In the genomic region with DNA sequence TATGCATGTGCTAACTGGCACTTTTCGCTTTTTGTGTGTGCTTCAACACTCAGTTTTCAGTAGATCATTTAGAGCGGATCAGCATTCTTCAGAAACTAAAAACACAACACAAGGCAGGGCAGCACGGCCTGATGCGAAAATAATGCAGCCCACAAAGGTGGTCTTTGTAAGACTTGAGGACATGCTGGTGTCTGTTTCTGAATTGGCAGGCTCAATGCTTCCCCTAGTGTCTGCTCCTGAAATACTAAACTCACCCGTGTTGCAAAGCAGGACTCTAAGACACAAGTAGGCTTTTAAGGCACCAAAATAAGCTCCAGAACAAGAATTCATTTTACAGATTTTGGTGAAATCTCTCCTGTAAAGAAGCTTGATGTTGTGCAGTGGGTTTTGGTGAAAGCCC, we compare ENCODE assay signal across 9 cellular contexts.
A peak's percentile ranks its signal among the peaks of the same experiment; 100 is the strongest.
DNase-seq lines count a peak whose midpoint lies in the region; ATAC-seq and TF ChIP-seq lines count a peak whose summit lies in the region.
"Had no signal": no experiment of that assay in that cellular context is flagged by ENCODE, and none has a peak within 500 bp of the region (broad histone marks: within the 10 kb centered on the region; RNA-seq: fewer than 3 reads in every experiment).

No MANE protein-coding gene starts in this region.

- H3K4me3 Mint-ChIP-seq in neural crest cell: no peak overlapping the region
- H3K4me3 Mint-ChIP-seq in CD8-positive, alpha-beta memory T cell: no peak overlapping the region
- H3K4me3 Mint-ChIP-seq in T-helper 17 cell: no peak overlapping the region

- POLR2A ChIA-PET in GM10248 (lab: Yijun Ruan, JAX): no interaction called here
- POLR2A ChIA-PET in CD8-positive, alpha-beta memory T cell (lab: Charles Lee): no interaction called here

- ATAC-seq in T-helper 17 cell (no peak), GM19467 (IDR thresholded peaks at IDR 0.05; ENCODE audit: unreplicated experiment) (no peak)

- TF ChIP-seq CTCF in GM10248 (IDR thresholded peaks at IDR 0.05; ENCODE audit: control extremely low read depth, extremely low read depth, low read depth, missing control alignments) (peak; percentile 12), choroid plexus epithelial cell (conservative IDR thresholded peaks at IDR 0.05; ENCODE audit: low read depth, low read length) (peak; percentile 79), neural crest cell (conservative IDR thresholded peaks at IDR 0.05) (peak; percentile 67)

- no peaks in the 10 kb centered on the region for H3K27me3 ChIP-seq in CD8-positive, alpha-beta memory T cell (ENCODE audit: insufficient read depth, low read length, poor library complexity, severe bottlenecking)

- no peaks in the 10 kb centered on the region for H3K36me3 ChIP-seq in CD8-positive, alpha-beta memory T cell (ENCODE audit: insufficient read depth, low read length)

- H3K4me1 Mint-ChIP-seq in neural crest cell: peaks cover 8% of the 10 kb centered on the region
- no peaks in the 10 kb centered on the region for H3K4me1 Mint-ChIP-seq in CD8-positive, alpha-beta memory T cell
- H3K4me1 Mint-ChIP-seq in T-helper 17 cell: no peaks in the 10 kb centered on the region

- CTCF ChIA-PET in GM10248 (lab: Yijun Ruan, JAX): interaction anchor here (1.4 to 1.7 kb wide), 3 partner anchors 13 to 30 kb away, joined by 3 to 4 read pairs (median 4); no protein-coding TSS in a partner anchor
- CTCF ChIA-PET in CD8-positive, alpha-beta memory T cell (lab: Charles Lee): no interaction called here

- no peak overlapping the region for H3K27ac ChIP-seq in CD8-positive, alpha-beta memory T cell (ENCODE audit: low read depth, low read length)

- H3K36me3 Mint-ChIP-seq in neural crest cell (ENCODE audit: low read depth) (no peaks in the 10 kb centered on the region), T-helper 17 cell (ENCODE audit: low read depth) (no peaks in the 10 kb centered on the region)
- H3K36me3 Mint-ChIP-seq in CD8-positive, alpha-beta memory T cell: no peaks in the 10 kb centered on the region

- H3K4me3 ChIP-seq in choroid plexus epithelial cell (ENCODE audit: low read depth, low read length): no peak overlapping the region
- H3K4me3 ChIP-seq in CD8-positive, alpha-beta memory T cell (ENCODE audit: low read length): no peak overlapping the region

- H3K27me3 Mint-ChIP-seq in neural crest cell (ENCODE audit: low read depth): no peaks in the 10 kb centered on the region
- no peaks in the 10 kb centered on the region for H3K27me3 Mint-ChIP-seq in CD8-positive, alpha-beta memory T cell
- H3K27me3 Mint-ChIP-seq in T-helper 17 cell: no peaks in the 10 kb centered on the region

- no peaks in the 10 kb centered on the region for H3K9me3 ChIP-seq in CD8-positive, alpha-beta memory T cell (ENCODE audit: low read length)
- no peaks in the 10 kb centered on the region for H3K9me3 ChIP-seq in T-helper 17 cell (ENCODE audit: control insufficient read depth, low read length, poor library complexity, severe bottlenecking)

- no peak overlapping the region for H3K27ac Mint-ChIP-seq in neural crest cell (ENCODE audit: unreplicated experiment)
- H3K27ac Mint-ChIP-seq in CD8-positive, alpha-beta memory T cell: no peak overlapping the region
- H3K27ac Mint-ChIP-seq in T-helper 17 cell: no peak overlapping the region

- H3K9me3 Mint-ChIP-seq in neural crest cell: no peaks in the 10 kb centered on the region
- peaks cover 0 to 23% (median 3%) of the 10 kb centered on the region in 5 donors for H3K9me3 Mint-ChIP-seq in CD8-positive, alpha-beta memory T cell

- DNase-seq in GM10248 (ENCODE audit: extremely low spot score) (no peak), Kasumi-1 (lab: John Stamatoyannopoulos, UW) (peak; percentile 51 to 64), choroid plexus epithelial cell (ENCODE audit: low read depth) (peak; percentile 55), neural crest cell (ENCODE audit: low read depth, low spot score) (peak; percentile 36), T-helper 17 cell (no peak)
- DNase-seq in CD8-positive, alpha-beta memory T cell: no peak
- no peak for DNase-seq in activated CD8-positive, alpha-beta memory T cell treated with anti-CD3 and anti-CD28 coated beads, Interleukin-2, amount 50 U/mL, for 4 hours
- DNase-seq: KG1 had no signal

- H3K4me1 ChIP-seq in CD8-positive, alpha-beta memory T cell (ENCODE audit: insufficient read depth, low read length): no peaks in the 10 kb centered on the region

Comparison
In these comparisons a context has a peak if more than half of its experiments do, and no peak if none do; other contexts are left out.
1. DNase-seq: peak in Kasumi-1 (2 of 2), choroid plexus epithelial cell (single experiment) and neural crest cell (single experiment); none in GM10248 (single experiment), CD8-positive, alpha-beta memory T cell (0 of 5), T-helper 17 cell (0 of 3) and activated CD8-positive, alpha-beta memory T cell treated with anti-CD3 and anti-CD28 coated beads, Interleukin-2, amount 50 U/mL, for 4 hours (single experiment).
2. CTCF ChIP-seq: peak in every context shown above with its lines; median percentile 79 in choroid plexus epithelial cell; 67 in neural crest cell; 12 in GM10248.